28 cellular contexts compared by ENCODE assay signal in the genomic region with DNA sequence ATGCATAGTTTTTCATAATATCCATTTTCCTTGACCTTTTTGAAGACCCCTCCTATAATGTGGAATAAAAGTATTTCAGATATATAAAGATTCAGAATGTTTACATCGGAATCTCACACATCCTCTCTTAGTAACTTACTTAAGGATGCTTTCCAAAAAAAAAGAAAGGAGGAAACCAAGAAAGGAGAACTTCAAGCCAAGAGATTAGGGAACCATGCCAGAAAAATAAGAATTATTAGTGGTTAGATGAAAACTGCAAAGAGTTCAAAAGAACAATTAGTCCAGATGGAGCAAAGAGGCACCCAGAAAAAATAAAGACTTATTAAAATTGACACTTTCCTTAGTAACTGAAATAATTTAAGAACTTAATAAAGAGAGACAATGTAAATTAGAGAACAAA.
"Had no signal": no experiment of that assay in that cellular context is flagged by ENCODE, and none has a peak within 500 bp of the region (broad histone marks: within the 10 kb centered on the region; RNA-seq: fewer than 3 reads in every experiment).

No MANE protein-coding gene starts in this region.

- H3K4me1 ChIP-seq: foreskin keratinocyte, prostate gland, upper lobe of right lung, uterus had no signal

- H3K9me3 Mint-ChIP-seq: neural crest cell had no signal

- H3K27ac Mint-ChIP-seq: mesothelial cell of epicardium; naive B cell; natural killer cell treated with Interleukin-12 subunit alpha and Interleukin-12 subunit beta and Interleukin-15 and Interleukin-18, amount 100 ng/mL, for 72 hours; stimulated activated memory B cell treated with anti-CD40 and anti-IgM and Interleukin-4, amounts not matched to agents 10 μg/mL and 1 μg/mL and 100 μg/mL, for 72 hours had no signal

- H3K27me3 Mint-ChIP-seq: naive B cell; natural killer cell treated with Interleukin-12 subunit alpha and Interleukin-12 subunit beta and Interleukin-15 and Interleukin-18, amount 100 ng/mL, for 72 hours; stimulated activated memory B cell treated with anti-CD40 and anti-IgM and Interleukin-4, amounts not matched to agents 10 μg/mL and 1 μg/mL and 100 μg/mL, for 72 hours had no signal

- H3K4me3 Mint-ChIP-seq: mesothelial cell of epicardium; naive B cell; natural killer cell treated with Interleukin-12 subunit alpha and Interleukin-12 subunit beta and Interleukin-15 and Interleukin-18, amount 100 ng/mL, for 72 hours; neural crest cell; stimulated activated memory B cell treated with anti-CD40 and anti-IgM and Interleukin-4, amounts not matched to agents 10 μg/mL and 1 μg/mL and 100 μg/mL, for 72 hours had no signal

- H3K36me3 Mint-ChIP-seq: naive B cell; stimulated activated memory B cell treated with anti-CD40 and anti-IgM and Interleukin-4, amounts not matched to agents 10 μg/mL and 1 μg/mL and 100 μg/mL, for 72 hours had no signal

- DNase-seq: cortex of kidney; dorsolateral prefrontal cortex; effector CD4-positive, alpha-beta T cell; foreskin keratinocyte; heart left ventricle; left cardiac atrium; left lung; mesenchymal stem cell; mucosa of descending colon; naive B cell; right cardiac atrium; sigmoid colon; stimulated activated CD4-positive, alpha-beta T cell treated with anti-CD3 and anti-CD28 coated beads, Interleukin-2, amount 100 ng/mL, for 24 hours; stimulated activated CD4-positive, alpha-beta T cell treated with anti-CD3 and anti-CD28 coated beads, Interleukin-4, amount 100 ng/mL, for 24 hours; stimulated activated naive CD8-positive, alpha-beta T cell treated with anti-CD3 and anti-CD28 coated beads, Interleukin-15, Interleukin-2, amounts not matched to agents 100 U/mL and 50 U/mL, for 24 hours; upper lobe of right lung; uterus had no signal

- H3K27ac ChIP-seq: dorsolateral prefrontal cortex, esophagus muscularis mucosa, foreskin keratinocyte, gastroesophageal sphincter, heart left ventricle, hepatocyte, left lung, prostate gland, sigmoid colon, thoracic aorta, tibial nerve, upper lobe of right lung, uterus had no signal

- H3K36me3 ChIP-seq: esophagus muscularis mucosa, gastroesophageal sphincter, heart left ventricle, left lung, prostate gland, sigmoid colon, thoracic aorta, tibial nerve, upper lobe of right lung, uterus had no signal

- H3K27me3 ChIP-seq: dorsolateral prefrontal cortex, esophagus muscularis mucosa, foreskin keratinocyte, gastroesophageal sphincter, heart left ventricle, hepatocyte, left lung, sigmoid colon, tibial nerve, upper lobe of right lung, uterus had no signal

- ATAC-seq: foreskin keratinocyte; gastroesophageal sphincter; heart left ventricle; left cardiac atrium; left lung; mucosa of descending colon; natural killer cell treated with Interleukin-12 subunit alpha and Interleukin-12 subunit beta and Interleukin-15 and Interleukin-18, amount 100 ng/mL, for 72 hours; right cardiac atrium; stimulated activated memory B cell treated with anti-CD40 and anti-IgM and Interleukin-4, amounts not matched to agents 10 μg/mL and 1 μg/mL and 100 μg/mL, for 72 hours; stimulated activated naive CD8-positive, alpha-beta T cell treated with anti-CD3 and anti-CD28 coated beads, Interleukin-15, Interleukin-2, amounts not matched to agents 100 U/mL and 50 U/mL, for 24 hours; upper lobe of right lung had no signal

- FAIRE-seq: islet of Langerhans had no signal

- H3K9me3 ChIP-seq: left lung, prostate gland, sigmoid colon, thoracic aorta, upper lobe of right lung, uterus had no signal

- H3K4me3 ChIP-seq: dorsolateral prefrontal cortex, esophagus muscularis mucosa, gastroesophageal sphincter, heart left ventricle, hepatocyte, left lung, mucosa of descending colon, prostate gland, sigmoid colon, thoracic aorta, tibial nerve, upper lobe of right lung, uterus had no signal
